ENCODE assay signal across 26 cellular contexts in genomic region chr21:33219300-33219699, GRCh38. TPM values are rescaled to one million over a fixed set of nuclear protein-coding genes. Genes with fewer than 3 reads are reported as not detected.
DNase-seq lines count a peak whose midpoint lies in the region; ATAC-seq, FAIRE-seq and TF ChIP-seq lines count a peak whose summit lies in the region.
"Had no signal": no experiment of that assay in that cellular context is flagged by ENCODE, and none has a peak within 500 bp of the region (broad histone marks: within the 10 kb centered on the region; RNA-seq: fewer than 3 reads in every experiment).

No MANE protein-coding gene starts in this region.

- CTCF ChIA-PET in activated CD8-positive, alpha-beta T cell treated with anti-CD3 and anti-CD28 coated beads, Interleukin-2, amount 10 ng/mL, durations not matched to agents 7 days and 5 days (lab: Charles Lee), result interaction anchor here (0.9 to 1.8 kb wide), 3 partner anchors 12 to 448 kb away, joined by 3 to 7 read pairs (median 3); partner anchors contain the start of gene PAXBP1
- CTCF ChIA-PET in activated CD8-positive, alpha-beta T cell treated with anti-CD3 and anti-CD28 coated beads for 36 hours (lab: Charles Lee), result interaction anchor here (1.0 kb wide), 1 partner anchor 142 kb away, joined by 3 read pairs; no protein-coding TSS in a partner anchor
- CTCF ChIA-PET in CD4-positive, alpha-beta T cell (lab: Charles Lee), result interaction anchor here (1.1 kb wide), 1 partner anchor 19 kb away, joined by 3 read pairs; no protein-coding TSS in a partner anchor
- CTCF ChIA-PET in T-cell (lab: Charles Lee), result interaction anchor here (0.6 to 1.1 kb wide), 6 partner anchors 10 to 684 kb away, joined by 3 to 4 read pairs (median 3); no protein-coding TSS in a partner anchor

- no peak for DNase-seq in activated CD8-positive, alpha-beta T cell treated with anti-CD3 and anti-CD28 coated beads, Interleukin-2, amount 10 ng/mL, durations not matched to agents 7 days and 5 days
- DNase-seq in activated CD8-positive, alpha-beta T cell treated with anti-CD3 and anti-CD28 coated beads for 36 hours, result no peak
- no peak for DNase-seq in CD4-positive, alpha-beta T cell
- no peak for DNase-seq in T-cell
- no peak for DNase-seq in neural crest cell (ENCODE audit: low read depth, low spot score)
- no peak for DNase-seq in H7
- DNase-seq in frontal cortex (ENCODE audit: low spot score in 2 of 2), result no peak
- DNase-seq: DND-41; GOT3; IMR-90; NCI-H1092 treated with DMSO at 0.1 percent for 48 hours; NCI-H1436 treated with DMSO at 0.1 percent for 48 hours; NCI-H2029; NCI-H2227 treated with DMSO at 0.1 percent for 48 hours; NCI-H510A treated with DMSO at 0.1 percent for 48 hours; NCI-H774; NK-92 treated with Interleukin-12 subunit alpha and Interleukin-12 subunit beta, amount 100 ng/mL, for 24 hours; OCI-M1 had no signal

- POLR2A ChIA-PET in activated CD8-positive, alpha-beta T cell treated with anti-CD3 and anti-CD28 coated beads, Interleukin-2, amount 10 ng/mL, durations not matched to agents 7 days and 5 days (lab: Charles Lee), result interaction anchor here (1.3 kb wide), 1 partner anchor 143 kb away, joined by 3 read pairs; no protein-coding TSS in a partner anchor
- POLR2A ChIA-PET in activated CD8-positive, alpha-beta T cell treated with anti-CD3 and anti-CD28 coated beads for 36 hours (lab: Charles Lee), result interaction anchor here (0.6 to 1.3 kb wide), 3 partner anchors 13 to 333 kb away, joined by 3 to 4 read pairs (median 3); no protein-coding TSS in a partner anchor
- POLR2A ChIA-PET in CD4-positive, alpha-beta T cell (lab: Charles Lee), result interaction anchor here (1.3 to 1.6 kb wide), 2 partner anchors 19 to 33 kb away, joined by 4 to 5 read pairs; no protein-coding TSS in a partner anchor
- POLR2A ChIA-PET in T-cell (lab: Charles Lee), result interaction anchor here in 1 of 2 donors (1.2 kb wide), 1 partner anchor 11 kb away, joined by 3 read pairs; no protein-coding TSS in a partner anchor

- H3K36me3 ChIP-seq in H7 (replicated peaks; ENCODE audit: control insufficient read depth, insufficient read depth, low read length), result no peaks in the 10 kb centered on the region
- H3K36me3 ChIP-seq: SJSA1 had no signal

- peaks cover 51% of the 10 kb centered on the region for H3K4me1 Mint-ChIP-seq in activated CD8-positive, alpha-beta T cell treated with anti-CD3 and anti-CD28 coated beads, Interleukin-2, amount 10 ng/mL, durations not matched to agents 7 days and 5 days (ENCODE audit: low read depth)
- H3K4me1 Mint-ChIP-seq in activated CD8-positive, alpha-beta T cell treated with anti-CD3 and anti-CD28 coated beads for 36 hours (ENCODE audit: low read depth), result peaks cover 46% of the 10 kb centered on the region
- peaks cover 66% of the 10 kb centered on the region for H3K4me1 Mint-ChIP-seq in CD4-positive, alpha-beta T cell (ENCODE audit: low read depth)
- H3K4me1 Mint-ChIP-seq in T-cell (peaks cover 54 to 70% (median 63%) of the 10 kb centered on the region in 3 donors), neural crest cell (peaks cover 7% of the 10 kb centered on the region)

- H3K4me3 Mint-ChIP-seq in activated CD8-positive, alpha-beta T cell treated with anti-CD3 and anti-CD28 coated beads, Interleukin-2, amount 10 ng/mL, durations not matched to agents 7 days and 5 days, result no peak overlapping the region
- no peak overlapping the region for H3K4me3 Mint-ChIP-seq in activated CD8-positive, alpha-beta T cell treated with anti-CD3 and anti-CD28 coated beads for 36 hours
- H3K4me3 Mint-ChIP-seq in CD4-positive, alpha-beta T cell, result peak overlapping the region; percentile 16
- H3K4me3 Mint-ChIP-seq in T-cell, result no peak overlapping the region
- no peak overlapping the region for H3K4me3 Mint-ChIP-seq in neural crest cell
- H3K4me3 Mint-ChIP-seq: CD14-positive monocyte had no signal

- H3K27me3 Mint-ChIP-seq in activated CD8-positive, alpha-beta T cell treated with anti-CD3 and anti-CD28 coated beads, Interleukin-2, amount 10 ng/mL, durations not matched to agents 7 days and 5 days (ENCODE audit: low read depth), result peaks cover 1% of the 10 kb centered on the region
- no peaks in the 10 kb centered on the region for H3K27me3 Mint-ChIP-seq in activated CD8-positive, alpha-beta T cell treated with anti-CD3 and anti-CD28 coated beads for 36 hours
- no peaks in the 10 kb centered on the region for H3K27me3 Mint-ChIP-seq in CD4-positive, alpha-beta T cell
- H3K27me3 Mint-ChIP-seq in T-cell (no peaks in the 10 kb centered on the region), neural crest cell (ENCODE audit: low read depth) (peaks cover 3% of the 10 kb centered on the region)

- H3K27ac ChIP-seq in CD4-positive, alpha-beta T cell (ENCODE audit: low read depth, low read length), result no peak overlapping the region
- H3K27ac ChIP-seq: KMS-11, SJSA1 had no signal

- H3K27me3 ChIP-seq in CD4-positive, alpha-beta T cell (ENCODE audit: control insufficient read depth, insufficient read depth, low read length), result no peaks in the 10 kb centered on the region
- H3K27me3 ChIP-seq in H7 (ENCODE audit: control insufficient read depth, insufficient read depth, low read length), result no peaks in the 10 kb centered on the region

- H3K9me3 Mint-ChIP-seq in activated CD8-positive, alpha-beta T cell treated with anti-CD3 and anti-CD28 coated beads, Interleukin-2, amount 10 ng/mL, durations not matched to agents 7 days and 5 days (ENCODE audit: insufficient read depth), result peaks cover 16% of the 10 kb centered on the region
- peaks cover 7% of the 10 kb centered on the region for H3K9me3 Mint-ChIP-seq in activated CD8-positive, alpha-beta T cell treated with anti-CD3 and anti-CD28 coated beads for 36 hours
- H3K9me3 Mint-ChIP-seq in CD4-positive, alpha-beta T cell, result peaks cover 8% of the 10 kb centered on the region
- H3K9me3 Mint-ChIP-seq in T-cell (peaks cover 5 to 18% (median 13%) of the 10 kb centered on the region in 3 donors), neural crest cell (peaks cover 9% of the 10 kb centered on the region)

- H3K36me3 Mint-ChIP-seq in activated CD8-positive, alpha-beta T cell treated with anti-CD3 and anti-CD28 coated beads, Interleukin-2, amount 10 ng/mL, durations not matched to agents 7 days and 5 days (ENCODE audit: low read depth), result peaks cover 22% of the 10 kb centered on the region
- H3K36me3 Mint-ChIP-seq in activated CD8-positive, alpha-beta T cell treated with anti-CD3 and anti-CD28 coated beads for 36 hours (ENCODE audit: low read depth), result no peaks in the 10 kb centered on the region
- no peaks in the 10 kb centered on the region for H3K36me3 Mint-ChIP-seq in CD4-positive, alpha-beta T cell (ENCODE audit: low read depth)
- H3K36me3 Mint-ChIP-seq in T-cell, result no peaks in the 10 kb centered on the region
- no peaks in the 10 kb centered on the region for H3K36me3 Mint-ChIP-seq in neural crest cell (ENCODE audit: low read depth)

- no peak for FAIRE-seq in frontal cortex (lab: Jason Lieb, UNC)
- FAIRE-seq: A204.1, GM12878 had no signal

- peak overlapping the region; percentile 8 for H3K27ac Mint-ChIP-seq in activated CD8-positive, alpha-beta T cell treated with anti-CD3 and anti-CD28 coated beads, Interleukin-2, amount 10 ng/mL, durations not matched to agents 7 days and 5 days
- H3K27ac Mint-ChIP-seq in activated CD8-positive, alpha-beta T cell treated with anti-CD3 and anti-CD28 coated beads for 36 hours, result no peak overlapping the region
- H3K27ac Mint-ChIP-seq in CD4-positive, alpha-beta T cell, result peak overlapping the region; percentile 22
- H3K27ac Mint-ChIP-seq in T-cell (peak overlapping the region; percentile 40 to 72), neural crest cell (ENCODE audit: unreplicated experiment) (peak overlapping the region; percentile 70)

- TF ChIP-seq CTCF in activated CD8-positive, alpha-beta T cell treated with anti-CD3 and anti-CD28 coated beads for 36 hours (IDR thresholded peaks at IDR 0.05), result no peak
- no peak for TF ChIP-seq CTCF in CD4-positive, alpha-beta T cell (IDR thresholded peaks at IDR 0.05)
- TF ChIP-seq CTCF in neural crest cell (conservative IDR thresholded peaks at IDR 0.05), result no peak

- intact Hi-C loops in activated CD8-positive, alpha-beta T cell treated with anti-CD3 and anti-CD28 coated beads for 36 hours (cut with micrococcal nuclease), result no loop called here
- intact Hi-C loops in CD4-positive, alpha-beta T cell (cut with DNase I, micrococcal nuclease), result no loop called here

- peaks cover 5% of the 10 kb centered on the region for H3K9me3 ChIP-seq in CD4-positive, alpha-beta T cell (ENCODE audit: control insufficient read depth, low read length)
- H3K9me3 ChIP-seq: SJSA1 had no signal

- no peak for ATAC-seq in activated CD8-positive, alpha-beta T cell treated with anti-CD3 and anti-CD28 coated beads, Interleukin-2, amount 10 ng/mL, durations not matched to agents 7 days and 5 days
- ATAC-seq in activated CD8-positive, alpha-beta T cell treated with anti-CD3 and anti-CD28 coated beads for 36 hours, result no peak
- ATAC-seq in CD4-positive, alpha-beta T cell (ENCODE audit: poor library complexity), result no peak
- ATAC-seq in T-cell (replicated peaks in 1 of 4), result no peak
- no peak for ATAC-seq in HG02973 (IDR thresholded peaks at IDR 0.05; ENCODE audit: unreplicated experiment)
- ATAC-seq: GM12878, HCT116, Right ventricle myocardium inferior had no signal

- no peak overlapping the region for H3K4me3 ChIP-seq in H7 (ENCODE audit: insufficient read depth, low read depth, low read length)
- H3K4me3 ChIP-seq: GM12878, SJSA1 had no signal

RNA-seq across cellular contexts. Expression of gene IFNAR2, which starts 10.4 kb away (rescaled TPM):
- total RNA-seq in activated CD8-positive, alpha-beta T cell treated with anti-CD3 and anti-CD28 coated beads, Interleukin-2, amount 10 ng/mL, durations not matched to agents 7 days and 5 days, result 10 to 100 TPM; 54.6 to 62.4 TPM
- total RNA-seq in activated CD8-positive, alpha-beta T cell treated with anti-CD3 and anti-CD28 coated beads for 36 hours, result 10 to 100 TPM; 34.3 to 38.6 TPM
- 10 to 100 TPM; 26.6 to 28.2 TPM for total RNA-seq in CD4-positive, alpha-beta T cell
- 10 to 100 TPM; 43.7 to 80.1 (median 71.6) TPM for total RNA-seq in T-cell
- 10.8 and 14.5 TPM in 2 replicates for total RNA-seq in neural crest cell
- total RNA-seq in H7 (2014; rRNA removed; shearing (Covaris generic)), result 2.8 and 3.6 TPM in 2 replicates
- 15.1 TPM for total RNA-seq in frontal cortex

RNA-seq across cellular contexts. Expression of gene IL10RB, which starts 46.9 kb away (rescaled TPM):
- 10 to 100 TPM; 37.1 to 44.2 TPM for total RNA-seq in activated CD8-positive, alpha-beta T cell treated with anti-CD3 and anti-CD28 coated beads, Interleukin-2, amount 10 ng/mL, durations not matched to agents 7 days and 5 days
- 10 to 100 TPM; 25.0 to 30.5 TPM for total RNA-seq in activated CD8-positive, alpha-beta T cell treated with anti-CD3 and anti-CD28 coated beads for 36 hours
- total RNA-seq in CD4-positive, alpha-beta T cell, result 1 to 10 TPM; 7.2 to 9.2 TPM
- total RNA-seq in T-cell (10 to 100 TPM; 19.5 to 29.6 (median 25.6) TPM), neural crest cell (5.8 and 7.1 TPM in 2 replicates), frontal cortex (12.2 TPM)
- total RNA-seq in H7 (2014; rRNA removed; shearing (Covaris generic)), result 5.0 and 6.7 TPM in 2 replicates
